ENCODE assay signal across 9 cellular contexts in the genomic region with DNA sequence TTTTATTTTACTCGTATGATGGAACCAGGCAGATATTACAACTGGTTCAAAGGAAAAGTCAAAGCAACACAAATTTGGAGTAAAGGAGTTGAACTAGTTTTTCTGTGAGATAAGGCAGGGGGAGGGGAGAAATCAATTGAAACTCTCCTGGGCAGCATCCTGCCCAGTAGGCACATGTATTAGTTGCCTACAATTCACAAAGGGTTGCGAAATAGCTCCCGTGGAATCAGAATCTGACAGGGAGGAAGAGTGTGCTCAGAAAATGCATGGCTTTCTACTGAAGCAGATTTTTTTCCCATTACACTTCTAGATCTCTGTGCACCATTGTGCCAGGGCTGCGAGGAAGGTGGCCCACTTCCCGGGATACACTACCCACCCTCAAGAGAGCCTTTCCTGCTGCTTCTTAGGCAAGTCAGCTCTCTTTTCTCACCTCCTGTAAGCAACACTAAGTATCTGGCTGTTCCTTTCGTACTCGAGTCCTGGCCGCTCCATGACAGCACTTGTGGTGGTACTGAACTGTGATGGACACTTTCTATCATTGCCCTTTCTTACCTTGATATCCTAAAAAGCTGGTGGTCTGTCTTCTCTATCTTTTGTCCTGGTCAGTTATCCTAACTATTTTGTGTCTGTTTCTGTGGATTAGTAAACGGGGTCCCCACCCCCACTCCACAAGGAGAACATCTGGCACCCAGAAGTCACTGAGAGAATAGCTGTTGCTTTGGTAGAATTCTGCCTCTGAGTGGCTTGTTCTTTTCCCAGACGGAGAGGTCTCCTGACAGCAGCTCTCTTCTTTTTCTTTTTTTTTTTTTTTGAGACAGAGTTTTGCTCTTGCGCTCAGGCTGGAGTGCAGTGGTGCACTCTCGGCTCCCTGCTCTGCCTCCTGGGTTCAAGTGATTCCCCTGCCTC.
DNase-seq lines count a peak whose midpoint lies in the region; ATAC-seq and TF ChIP-seq lines count a peak whose summit lies in the region.
"Had no signal": no experiment of that assay in that cellular context is flagged by ENCODE, and none has a peak within 500 bp of the region (broad histone marks: within the 10 kb centered on the region; RNA-seq: fewer than 3 reads in every experiment).

No MANE protein-coding gene starts in this region.

- H3K4me1 ChIP-seq in adipocyte (ENCODE audit: control insufficient read depth, insufficient read depth, low read length) (peaks cover 49% of the 10 kb centered on the region), psoas muscle (peaks cover 42% of the 10 kb centered on the region), SJCRH30 (no peaks in the 10 kb centered on the region)

- H3K4me3 ChIP-seq in adipocyte (ENCODE audit: low read length): no peak overlapping the region
- no peak overlapping the region for H3K4me3 ChIP-seq in psoas muscle
- H3K4me3 ChIP-seq in SJCRH30: no peak overlapping the region

- DNase-seq in NCI-H2029 (lab: John Stamatoyannopoulos, UW) (peak; percentile 22), NCI-H2029 treated with DMSO at 0.1 percent for 48 hours (lab: John Stamatoyannopoulos, UW) (no peak), adipocyte (ENCODE audit: low read depth) (peak; percentile 82), psoas muscle (no peak), SJCRH30 (no peak), NCI-H526 (lab: John Stamatoyannopoulos, UW) (no peak), caudate nucleus (lab: John Stamatoyannopoulos, UW) (no peak)
- DNase-seq: NCI-H187 treated with DMSO at 0.1 percent for 48 hours had no signal

- H3K27ac ChIP-seq in psoas muscle: peak overlapping the region; percentile 67
- no peak overlapping the region for H3K27ac ChIP-seq in SJCRH30
- H3K27ac ChIP-seq in caudate nucleus (ENCODE audit: low read depth, low read length): no peak overlapping the region

- H3K27me3 ChIP-seq in adipocyte (replicated peaks; ENCODE audit: control insufficient read depth, insufficient read depth, low read length) (no peaks in the 10 kb centered on the region), psoas muscle (ENCODE audit: insufficient read depth in 3 of 3, low read length in 2 of 3) (no peaks in the 10 kb centered on the region), SJCRH30 (no peaks in the 10 kb centered on the region)

- intact Hi-C loops in psoas muscle (cut with DNase I): no loop called here

- H3K9ac ChIP-seq in adipocyte (ENCODE audit: low read length): peak overlapping the region; percentile 3

- WGBS in psoas muscle, 3 donors: 70 to 78% (median 71%) methylated on average over 12 of the region's 12 CpGs

- TF ChIP-seq CTCF in psoas muscle (IDR thresholded peaks at IDR 0.05): no peak

- peaks cover under 1% of the 10 kb centered on the region for H3K9me3 ChIP-seq in adipocyte (ENCODE audit: control insufficient read depth, low read length)
- no peaks in the 10 kb centered on the region for H3K9me3 ChIP-seq in psoas muscle
- no peaks in the 10 kb centered on the region for H3K9me3 ChIP-seq in SJCRH30 (replicated peaks)

- H3K36me3 ChIP-seq in adipocyte (ENCODE audit: control insufficient read depth, insufficient read depth, low read length, severe bottlenecking): no peaks in the 10 kb centered on the region
- H3K36me3 ChIP-seq in psoas muscle (ENCODE audit: insufficient read depth in 1 of 2, low read depth in 1 of 2): peaks cover 0 to 6% of the 10 kb centered on the region in 2 donors
- H3K36me3 ChIP-seq in SJCRH30: no peaks in the 10 kb centered on the region

- peak; percentile 5 for ATAC-seq in HG03280 (IDR thresholded peaks at IDR 0.05; ENCODE audit: unreplicated experiment)
- peak in 2 of 4 donors; percentile 40 to 45 for ATAC-seq in psoas muscle

Comparison
In these comparisons a context has a peak if more than half of its experiments do, and no peak if none do; other contexts are left out.
1. DNase-seq: peak in NCI-H2029 (single experiment) and adipocyte (single experiment); none in NCI-H2029 treated with DMSO at 0.1 percent for 48 hours (single experiment), psoas muscle (0 of 2), SJCRH30 (0 of 2), NCI-H526 (0 of 2) and caudate nucleus (0 of 61).